ENCODE assay signal across 1 cellular context in genomic region chr3:31625358-31625757, GRCh38.
A peak's percentile ranks its signal among the peaks of the same experiment; 100 is the strongest.
TF ChIP-seq lines count a peak whose summit lies in the region.

No MANE protein-coding gene starts in this region.

TF ChIP-seq in H1, 55 proteins besides CTCF, POLR2A, EP300 and RAD21:
- no peak for TF ChIP-seq PHF8 (conservative IDR thresholded peaks at IDR 0.05; ENCODE audit: low read depth, low read length)
- TF ChIP-seq BRCA1 (IDR thresholded peaks at IDR 0.05; ENCODE audit: low read depth, low read length): no peak
- TF ChIP-seq, protein P1, sequence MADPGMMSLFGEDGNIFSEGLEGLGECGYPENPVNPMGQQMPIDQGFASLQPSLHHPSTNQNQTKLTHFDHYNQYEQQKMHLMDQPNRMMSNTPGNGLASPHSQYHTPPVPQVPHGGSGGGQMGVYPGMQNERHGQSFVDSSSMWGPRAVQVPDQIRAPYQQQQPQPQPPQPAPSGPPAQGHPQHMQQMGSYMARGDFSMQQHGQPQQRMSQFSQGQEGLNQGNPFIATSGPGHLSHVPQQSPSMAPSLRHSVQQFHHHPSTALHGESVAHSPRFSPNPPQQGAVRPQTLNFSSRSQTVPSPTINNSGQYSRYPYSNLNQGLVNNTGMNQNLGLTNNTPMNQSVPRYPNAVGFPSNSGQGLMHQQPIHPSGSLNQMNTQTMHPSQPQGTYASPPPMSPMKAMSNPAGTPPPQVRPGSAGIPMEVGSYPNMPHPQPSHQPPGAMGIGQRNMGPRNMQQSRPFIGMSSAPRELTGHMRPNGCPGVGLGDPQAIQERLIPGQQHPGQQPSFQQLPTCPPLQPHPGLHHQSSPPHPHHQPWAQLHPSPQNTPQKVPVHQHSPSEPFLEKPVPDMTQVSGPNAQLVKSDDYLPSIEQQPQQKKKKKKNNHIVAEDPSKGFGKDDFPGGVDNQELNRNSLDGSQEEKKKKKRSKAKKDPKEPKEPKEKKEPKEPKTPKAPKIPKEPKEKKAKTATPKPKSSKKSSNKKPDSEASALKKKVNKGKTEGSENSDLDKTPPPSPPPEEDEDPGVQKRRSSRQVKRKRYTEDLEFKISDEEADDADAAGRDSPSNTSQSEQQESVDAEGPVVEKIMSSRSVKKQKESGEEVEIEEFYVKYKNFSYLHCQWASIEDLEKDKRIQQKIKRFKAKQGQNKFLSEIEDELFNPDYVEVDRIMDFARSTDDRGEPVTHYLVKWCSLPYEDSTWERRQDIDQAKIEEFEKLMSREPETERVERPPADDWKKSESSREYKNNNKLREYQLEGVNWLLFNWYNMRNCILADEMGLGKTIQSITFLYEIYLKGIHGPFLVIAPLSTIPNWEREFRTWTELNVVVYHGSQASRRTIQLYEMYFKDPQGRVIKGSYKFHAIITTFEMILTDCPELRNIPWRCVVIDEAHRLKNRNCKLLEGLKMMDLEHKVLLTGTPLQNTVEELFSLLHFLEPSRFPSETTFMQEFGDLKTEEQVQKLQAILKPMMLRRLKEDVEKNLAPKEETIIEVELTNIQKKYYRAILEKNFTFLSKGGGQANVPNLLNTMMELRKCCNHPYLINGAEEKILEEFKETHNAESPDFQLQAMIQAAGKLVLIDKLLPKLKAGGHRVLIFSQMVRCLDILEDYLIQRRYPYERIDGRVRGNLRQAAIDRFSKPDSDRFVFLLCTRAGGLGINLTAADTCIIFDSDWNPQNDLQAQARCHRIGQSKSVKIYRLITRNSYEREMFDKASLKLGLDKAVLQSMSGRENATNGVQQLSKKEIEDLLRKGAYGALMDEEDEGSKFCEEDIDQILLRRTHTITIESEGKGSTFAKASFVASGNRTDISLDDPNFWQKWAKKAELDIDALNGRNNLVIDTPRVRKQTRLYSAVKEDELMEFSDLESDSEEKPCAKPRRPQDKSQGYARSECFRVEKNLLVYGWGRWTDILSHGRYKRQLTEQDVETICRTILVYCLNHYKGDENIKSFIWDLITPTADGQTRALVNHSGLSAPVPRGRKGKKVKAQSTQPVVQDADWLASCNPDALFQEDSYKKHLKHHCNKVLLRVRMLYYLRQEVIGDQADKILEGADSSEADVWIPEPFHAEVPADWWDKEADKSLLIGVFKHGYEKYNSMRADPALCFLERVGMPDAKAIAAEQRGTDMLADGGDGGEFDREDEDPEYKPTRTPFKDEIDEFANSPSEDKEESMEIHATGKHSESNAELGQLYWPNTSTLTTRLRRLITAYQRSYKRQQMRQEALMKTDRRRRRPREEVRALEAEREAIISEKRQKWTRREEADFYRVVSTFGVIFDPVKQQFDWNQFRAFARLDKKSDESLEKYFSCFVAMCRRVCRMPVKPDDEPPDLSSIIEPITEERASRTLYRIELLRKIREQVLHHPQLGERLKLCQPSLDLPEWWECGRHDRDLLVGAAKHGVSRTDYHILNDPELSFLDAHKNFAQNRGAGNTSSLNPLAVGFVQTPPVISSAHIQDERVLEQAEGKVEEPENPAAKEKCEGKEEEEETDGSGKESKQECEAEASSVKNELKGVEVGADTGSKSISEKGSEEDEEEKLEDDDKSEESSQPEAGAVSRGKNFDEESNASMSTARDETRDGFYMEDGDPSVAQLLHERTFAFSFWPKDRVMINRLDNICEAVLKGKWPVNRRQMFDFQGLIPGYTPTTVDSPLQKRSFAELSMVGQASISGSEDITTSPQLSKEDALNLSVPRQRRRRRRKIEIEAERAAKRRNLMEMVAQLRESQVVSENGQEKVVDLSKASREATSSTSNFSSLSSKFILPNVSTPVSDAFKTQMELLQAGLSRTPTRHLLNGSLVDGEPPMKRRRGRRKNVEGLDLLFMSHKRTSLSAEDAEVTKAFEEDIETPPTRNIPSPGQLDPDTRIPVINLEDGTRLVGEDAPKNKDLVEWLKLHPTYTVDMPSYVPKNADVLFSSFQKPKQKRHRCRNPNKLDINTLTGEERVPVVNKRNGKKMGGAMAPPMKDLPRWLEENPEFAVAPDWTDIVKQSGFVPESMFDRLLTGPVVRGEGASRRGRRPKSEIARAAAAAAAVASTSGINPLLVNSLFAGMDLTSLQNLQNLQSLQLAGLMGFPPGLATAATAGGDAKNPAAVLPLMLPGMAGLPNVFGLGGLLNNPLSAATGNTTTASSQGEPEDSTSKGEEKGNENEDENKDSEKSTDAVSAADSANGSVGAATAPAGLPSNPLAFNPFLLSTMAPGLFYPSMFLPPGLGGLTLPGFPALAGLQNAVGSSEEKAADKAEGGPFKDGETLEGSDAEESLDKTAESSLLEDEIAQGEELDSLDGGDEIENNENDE (IDR thresholded peaks at IDR 0.05; ENCODE audit: insufficient replicate concordance, low read length): peak; percentile 77
- no peak for TF ChIP-seq HDAC2 (IDR thresholded peaks at IDR 0.05; ENCODE audit: borderline replicate concordance in 1 of 2, low read depth in 2 of 2, low read length in 2 of 2)
- no peak for TF ChIP-seq RFX5 (IDR thresholded peaks at IDR 0.05; ENCODE audit: borderline replicate concordance, low read depth, low read length)
